Comparison of ENCODE assay signal across 1 cellular context in genomic region chr7:80600046-80600445, GRCh38.
TF ChIP-seq lines count a peak whose summit lies in the region.

No MANE protein-coding gene starts in this region.

TF ChIP-seq in IMR-90, 13 proteins besides CTCF, POLR2A, EP300 and RAD21 (continued from another document):
- TF ChIP-seq FOS (IDR thresholded peaks at IDR 0.05; ENCODE audit: low read depth, low read length), result no peak
